In the genomic region with DNA sequence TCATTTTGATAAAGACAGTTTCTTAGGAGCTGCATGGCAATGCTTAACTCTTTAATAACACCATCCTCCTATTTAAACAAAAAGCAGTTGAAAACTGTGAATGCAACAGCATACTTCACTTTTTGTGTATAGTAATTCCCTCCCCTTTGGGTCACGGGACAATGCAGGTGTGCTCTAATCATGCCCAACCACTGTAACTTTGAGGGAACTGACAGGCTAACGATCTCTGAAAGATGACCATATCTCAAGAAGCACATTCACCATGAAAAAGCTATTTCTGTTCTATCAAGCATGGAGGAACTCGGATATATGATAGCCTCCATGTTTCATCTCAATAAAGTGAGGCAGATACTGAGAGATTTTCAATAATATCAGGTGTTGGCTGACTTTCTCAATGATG, we compare ENCODE assay signal across 1 cellular context.
TF ChIP-seq lines count a peak whose summit lies in the region.

No MANE protein-coding gene starts in this region.

TF ChIP-seq in K562, 482 proteins besides CTCF, POLR2A, EP300 and RAD21 (continued from another document and continues in another):
- TF ChIP-seq, protein P1, sequence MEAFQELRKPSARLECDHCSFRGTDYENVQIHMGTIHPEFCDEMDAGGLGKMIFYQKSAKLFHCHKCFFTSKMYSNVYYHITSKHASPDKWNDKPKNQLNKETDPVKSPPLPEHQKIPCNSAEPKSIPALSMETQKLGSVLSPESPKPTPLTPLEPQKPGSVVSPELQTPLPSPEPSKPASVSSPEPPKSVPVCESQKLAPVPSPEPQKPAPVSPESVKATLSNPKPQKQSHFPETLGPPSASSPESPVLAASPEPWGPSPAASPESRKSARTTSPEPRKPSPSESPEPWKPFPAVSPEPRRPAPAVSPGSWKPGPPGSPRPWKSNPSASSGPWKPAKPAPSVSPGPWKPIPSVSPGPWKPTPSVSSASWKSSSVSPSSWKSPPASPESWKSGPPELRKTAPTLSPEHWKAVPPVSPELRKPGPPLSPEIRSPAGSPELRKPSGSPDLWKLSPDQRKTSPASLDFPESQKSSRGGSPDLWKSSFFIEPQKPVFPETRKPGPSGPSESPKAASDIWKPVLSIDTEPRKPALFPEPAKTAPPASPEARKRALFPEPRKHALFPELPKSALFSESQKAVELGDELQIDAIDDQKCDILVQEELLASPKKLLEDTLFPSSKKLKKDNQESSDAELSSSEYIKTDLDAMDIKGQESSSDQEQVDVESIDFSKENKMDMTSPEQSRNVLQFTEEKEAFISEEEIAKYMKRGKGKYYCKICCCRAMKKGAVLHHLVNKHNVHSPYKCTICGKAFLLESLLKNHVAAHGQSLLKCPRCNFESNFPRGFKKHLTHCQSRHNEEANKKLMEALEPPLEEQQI (IDR thresholded peaks at IDR 0.05), result no peak
- TF ChIP-seq PML (IDR thresholded peaks at IDR 0.05; ENCODE audit: low read length), result peak; percentile 50; the same call in 1 of the 2 replicates
- TF ChIP-seq MEIS2 (IDR thresholded peaks at IDR 0.05; ENCODE audit: partially characterized antibody), result peak; percentile 24
- no peak for TF ChIP-seq ETS2 (tag; IDR thresholded peaks at IDR 0.05; ENCODE audit: borderline replicate concordance, poor library complexity, severe bottlenecking)
- no peak for TF ChIP-seq POLR2H (tag; IDR thresholded peaks at IDR 0.05; ENCODE audit: low read depth)
- no peak for TF ChIP-seq THRAP3 (IDR thresholded peaks at IDR 0.05; ENCODE audit: borderline replicate concordance)
- TF ChIP-seq, protein P2, sequence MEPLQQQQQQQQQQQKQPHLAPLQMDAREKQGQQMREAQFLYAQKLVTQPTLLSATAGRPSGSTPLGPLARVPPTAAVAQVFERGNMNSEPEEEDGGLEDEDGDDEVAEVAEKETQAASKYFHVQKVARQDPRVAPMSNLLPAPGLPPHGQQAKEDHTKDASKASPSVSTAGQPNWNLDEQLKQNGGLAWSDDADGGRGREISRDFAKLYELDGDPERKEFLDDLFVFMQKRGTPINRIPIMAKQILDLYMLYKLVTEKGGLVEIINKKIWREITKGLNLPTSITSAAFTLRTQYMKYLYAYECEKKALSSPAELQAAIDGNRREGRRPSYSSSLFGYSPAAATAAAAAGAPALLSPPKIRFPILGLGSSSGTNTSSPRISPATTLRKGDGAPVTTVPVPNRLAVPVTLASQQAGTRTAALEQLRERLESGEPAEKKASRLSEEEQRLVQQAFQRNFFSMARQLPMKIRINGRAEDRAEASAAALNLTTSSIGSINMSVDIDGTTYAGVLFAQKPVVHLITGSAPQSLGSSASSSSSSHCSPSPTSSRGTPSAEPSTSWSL (CRISPR knock-in tag; IDR thresholded peaks at IDR 0.05; ENCODE audit: borderline replicate concordance), result no peak
- TF ChIP-seq MAFF (IDR thresholded peaks at IDR 0.05; ENCODE audit: low read length), result no peak
- no peak for TF ChIP-seq HNRNPLL (IDR thresholded peaks at IDR 0.05; ENCODE audit: low read depth, low read length, poor library complexity, severe bottlenecking)
- TF ChIP-seq NCOA1 (IDR thresholded peaks at IDR 0.05; ENCODE audit: low read depth), result no peak
- no peak for TF ChIP-seq HMG20A (CRISPR knock-in tag; conservative IDR thresholded peaks at IDR 0.05)
- no peak for TF ChIP-seq SOX6 (IDR thresholded peaks at IDR 0.05)
- TF ChIP-seq ZNF707 (CRISPR knock-in tag; conservative IDR thresholded peaks at IDR 0.05), result no peak
- TF ChIP-seq U2AF1 (optimal IDR thresholded peaks at IDR 0.05; ENCODE audit: low read depth, low read length), result no peak
- TF ChIP-seq, protein P3, sequence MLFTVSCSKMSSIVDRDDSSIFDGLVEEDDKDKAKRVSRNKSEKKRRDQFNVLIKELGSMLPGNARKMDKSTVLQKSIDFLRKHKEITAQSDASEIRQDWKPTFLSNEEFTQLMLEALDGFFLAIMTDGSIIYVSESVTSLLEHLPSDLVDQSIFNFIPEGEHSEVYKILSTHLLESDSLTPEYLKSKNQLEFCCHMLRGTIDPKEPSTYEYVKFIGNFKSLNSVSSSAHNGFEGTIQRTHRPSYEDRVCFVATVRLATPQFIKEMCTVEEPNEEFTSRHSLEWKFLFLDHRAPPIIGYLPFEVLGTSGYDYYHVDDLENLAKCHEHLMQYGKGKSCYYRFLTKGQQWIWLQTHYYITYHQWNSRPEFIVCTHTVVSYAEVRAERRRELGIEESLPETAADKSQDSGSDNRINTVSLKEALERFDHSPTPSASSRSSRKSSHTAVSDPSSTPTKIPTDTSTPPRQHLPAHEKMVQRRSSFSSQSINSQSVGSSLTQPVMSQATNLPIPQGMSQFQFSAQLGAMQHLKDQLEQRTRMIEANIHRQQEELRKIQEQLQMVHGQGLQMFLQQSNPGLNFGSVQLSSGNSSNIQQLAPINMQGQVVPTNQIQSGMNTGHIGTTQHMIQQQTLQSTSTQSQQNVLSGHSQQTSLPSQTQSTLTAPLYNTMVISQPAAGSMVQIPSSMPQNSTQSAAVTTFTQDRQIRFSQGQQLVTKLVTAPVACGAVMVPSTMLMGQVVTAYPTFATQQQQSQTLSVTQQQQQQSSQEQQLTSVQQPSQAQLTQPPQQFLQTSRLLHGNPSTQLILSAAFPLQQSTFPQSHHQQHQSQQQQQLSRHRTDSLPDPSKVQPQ (CRISPR knock-in tag; IDR thresholded peaks at IDR 0.05; ENCODE audit: borderline replicate concordance), result no peak
- TF ChIP-seq, protein P4, sequence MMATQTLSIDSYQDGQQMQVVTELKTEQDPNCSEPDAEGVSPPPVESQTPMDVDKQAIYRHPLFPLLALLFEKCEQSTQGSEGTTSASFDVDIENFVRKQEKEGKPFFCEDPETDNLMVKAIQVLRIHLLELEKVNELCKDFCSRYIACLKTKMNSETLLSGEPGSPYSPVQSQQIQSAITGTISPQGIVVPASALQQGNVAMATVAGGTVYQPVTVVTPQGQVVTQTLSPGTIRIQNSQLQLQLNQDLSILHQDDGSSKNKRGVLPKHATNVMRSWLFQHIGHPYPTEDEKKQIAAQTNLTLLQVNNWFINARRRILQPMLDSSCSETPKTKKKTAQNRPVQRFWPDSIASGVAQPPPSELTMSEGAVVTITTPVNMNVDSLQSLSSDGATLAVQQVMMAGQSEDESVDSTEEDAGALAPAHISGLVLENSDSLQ (IDR thresholded peaks at IDR 0.05), result peak; percentile 44
- TF ChIP-seq, protein P5, sequence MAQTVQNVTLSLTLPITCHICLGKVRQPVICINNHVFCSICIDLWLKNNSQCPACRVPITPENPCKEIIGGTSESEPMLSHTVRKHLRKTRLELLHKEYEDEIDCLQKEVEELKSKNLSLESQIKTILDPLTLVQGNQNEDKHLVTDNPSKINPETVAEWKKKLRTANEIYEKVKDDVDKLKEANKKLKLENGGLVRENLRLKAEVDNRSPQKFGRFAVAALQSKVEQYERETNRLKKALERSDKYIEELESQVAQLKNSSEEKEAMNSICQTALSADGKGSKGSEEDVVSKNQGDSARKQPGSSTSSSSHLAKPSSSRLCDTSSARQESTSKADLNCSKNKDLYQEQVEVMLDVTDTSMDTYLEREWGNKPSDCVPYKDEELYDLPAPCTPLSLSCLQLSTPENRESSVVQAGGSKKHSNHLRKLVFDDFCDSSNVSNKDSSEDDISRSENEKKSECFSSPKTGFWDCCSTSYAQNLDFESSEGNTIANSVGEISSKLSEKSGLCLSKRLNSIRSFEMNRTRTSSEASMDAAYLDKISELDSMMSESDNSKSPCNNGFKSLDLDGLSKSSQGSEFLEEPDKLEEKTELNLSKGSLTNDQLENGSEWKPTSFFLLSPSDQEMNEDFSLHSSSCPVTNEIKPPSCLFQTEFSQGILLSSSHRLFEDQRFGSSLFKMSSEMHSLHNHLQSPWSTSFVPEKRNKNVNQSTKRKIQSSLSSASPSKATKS (CRISPR knock-in tag; IDR thresholded peaks at IDR 0.05), result no peak
- no peak for TF ChIP-seq FOXJ3 (CRISPR knock-in tag; IDR thresholded peaks at IDR 0.05)
- no peak for TF ChIP-seq HOXB6 (CRISPR knock-in tag; IDR thresholded peaks at IDR 0.05; ENCODE audit: borderline replicate concordance)
- TF ChIP-seq SNRNP70 (optimal IDR thresholded peaks at IDR 0.05; ENCODE audit: low read depth, low read length), result no peak
- TF ChIP-seq POLR2AphosphoS5 (IDR thresholded peaks at IDR 0.05; ENCODE audit: control insufficient read depth, insufficient read depth, low read depth, low read length), result peak; percentile 41; the same call in 1 of the 2 replicates
- TF ChIP-seq, protein P6, sequence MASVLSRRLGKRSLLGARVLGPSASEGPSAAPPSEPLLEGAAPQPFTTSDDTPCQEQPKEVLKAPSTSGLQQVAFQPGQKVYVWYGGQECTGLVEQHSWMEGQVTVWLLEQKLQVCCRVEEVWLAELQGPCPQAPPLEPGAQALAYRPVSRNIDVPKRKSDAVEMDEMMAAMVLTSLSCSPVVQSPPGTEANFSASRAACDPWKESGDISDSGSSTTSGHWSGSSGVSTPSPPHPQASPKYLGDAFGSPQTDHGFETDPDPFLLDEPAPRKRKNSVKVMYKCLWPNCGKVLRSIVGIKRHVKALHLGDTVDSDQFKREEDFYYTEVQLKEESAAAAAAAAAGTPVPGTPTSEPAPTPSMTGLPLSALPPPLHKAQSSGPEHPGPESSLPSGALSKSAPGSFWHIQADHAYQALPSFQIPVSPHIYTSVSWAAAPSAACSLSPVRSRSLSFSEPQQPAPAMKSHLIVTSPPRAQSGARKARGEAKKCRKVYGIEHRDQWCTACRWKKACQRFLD (CRISPR knock-in tag; IDR thresholded peaks at IDR 0.05), result no peak
- TF ChIP-seq, protein P7, sequence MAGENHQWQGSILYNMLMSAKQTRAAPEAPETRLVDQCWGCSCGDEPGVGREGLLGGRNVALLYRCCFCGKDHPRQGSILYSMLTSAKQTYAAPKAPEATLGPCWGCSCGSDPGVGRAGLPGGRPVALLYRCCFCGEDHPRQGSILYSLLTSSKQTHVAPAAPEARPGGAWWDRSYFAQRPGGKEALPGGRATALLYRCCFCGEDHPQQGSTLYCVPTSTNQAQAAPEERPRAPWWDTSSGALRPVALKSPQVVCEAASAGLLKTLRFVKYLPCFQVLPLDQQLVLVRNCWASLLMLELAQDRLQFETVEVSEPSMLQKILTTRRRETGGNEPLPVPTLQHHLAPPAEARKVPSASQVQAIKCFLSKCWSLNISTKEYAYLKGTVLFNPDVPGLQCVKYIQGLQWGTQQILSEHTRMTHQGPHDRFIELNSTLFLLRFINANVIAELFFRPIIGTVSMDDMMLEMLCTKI (IDR thresholded peaks at IDR 0.05; ENCODE audit: partially characterized antibody), result no peak
- no peak for TF ChIP-seq HIVEP1 (CRISPR knock-in tag; IDR thresholded peaks at IDR 0.05)
- TF ChIP-seq NR2C1 (IDR thresholded peaks at IDR 0.05), result no peak
- no peak for TF ChIP-seq NR2C1 (tag; IDR thresholded peaks at IDR 0.05)
- TF ChIP-seq, protein P8, sequence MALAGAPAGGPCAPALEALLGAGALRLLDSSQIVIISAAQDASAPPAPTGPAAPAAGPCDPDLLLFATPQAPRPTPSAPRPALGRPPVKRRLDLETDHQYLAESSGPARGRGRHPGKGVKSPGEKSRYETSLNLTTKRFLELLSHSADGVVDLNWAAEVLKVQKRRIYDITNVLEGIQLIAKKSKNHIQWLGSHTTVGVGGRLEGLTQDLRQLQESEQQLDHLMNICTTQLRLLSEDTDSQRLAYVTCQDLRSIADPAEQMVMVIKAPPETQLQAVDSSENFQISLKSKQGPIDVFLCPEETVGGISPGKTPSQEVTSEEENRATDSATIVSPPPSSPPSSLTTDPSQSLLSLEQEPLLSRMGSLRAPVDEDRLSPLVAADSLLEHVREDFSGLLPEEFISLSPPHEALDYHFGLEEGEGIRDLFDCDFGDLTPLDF (CRISPR knock-in tag; IDR thresholded peaks at IDR 0.05), result no peak
- TF ChIP-seq CBX5 (IDR thresholded peaks at IDR 0.05; ENCODE audit: borderline replicate concordance, low read depth), result no peak
- no peak for TF ChIP-seq ESRRA (IDR thresholded peaks at IDR 0.05; ENCODE audit: borderline replicate concordance, low read depth)
- TF ChIP-seq, protein P9, sequence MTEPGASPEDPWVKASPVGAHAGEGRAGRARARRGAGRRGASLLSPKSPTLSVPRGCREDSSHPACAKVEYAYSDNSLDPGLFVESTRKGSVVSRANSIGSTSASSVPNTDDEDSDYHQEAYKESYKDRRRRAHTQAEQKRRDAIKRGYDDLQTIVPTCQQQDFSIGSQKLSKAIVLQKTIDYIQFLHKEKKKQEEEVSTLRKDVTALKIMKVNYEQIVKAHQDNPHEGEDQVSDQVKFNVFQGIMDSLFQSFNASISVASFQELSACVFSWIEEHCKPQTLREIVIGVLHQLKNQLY (CRISPR knock-in tag; conservative IDR thresholded peaks at IDR 0.05), result no peak
- TF ChIP-seq, protein P10, sequence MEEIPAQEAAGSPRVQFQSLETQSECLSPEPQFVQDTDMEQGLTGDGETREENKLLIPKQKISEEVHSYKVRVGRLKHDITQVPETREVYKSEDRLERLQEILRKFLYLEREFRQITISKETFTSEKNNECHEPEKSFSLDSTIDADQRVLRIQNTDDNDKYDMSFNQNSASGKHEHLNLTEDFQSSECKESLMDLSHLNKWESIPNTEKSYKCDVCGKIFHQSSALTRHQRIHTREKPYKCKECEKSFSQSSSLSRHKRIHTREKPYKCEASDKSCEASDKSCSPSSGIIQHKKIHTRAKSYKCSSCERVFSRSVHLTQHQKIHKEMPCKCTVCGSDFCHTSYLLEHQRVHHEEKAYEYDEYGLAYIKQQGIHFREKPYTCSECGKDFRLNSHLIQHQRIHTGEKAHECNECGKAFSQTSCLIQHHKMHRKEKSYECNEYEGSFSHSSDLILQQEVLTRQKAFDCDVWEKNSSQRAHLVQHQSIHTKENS (CRISPR knock-in tag; IDR thresholded peaks at IDR 0.05), result no peak
- TF ChIP-seq MEF2A (IDR thresholded peaks at IDR 0.05; ENCODE audit: control insufficient read depth, low read depth, low read length), result no peak
- TF ChIP-seq ARID1B (IDR thresholded peaks at IDR 0.05), result peak; percentile 68
